In genomic region chr6:40414617-40415016, GRCh38 we compare ENCODE assay signal across 1 cellular context.
TF ChIP-seq lines count a peak whose summit lies in the region.

No MANE protein-coding gene starts in this region.

TF ChIP-seq in H1, 55 proteins besides CTCF, POLR2A, EP300 and RAD21 (continued from another document):
- TF ChIP-seq SRF (IDR thresholded peaks at IDR 0.05; ENCODE audit: low read depth, low read length), result no peak
- no peak for TF ChIP-seq CBX5 (IDR thresholded peaks at IDR 0.05; ENCODE audit: low read depth, low read length)
- TF ChIP-seq PHF8 (conservative IDR thresholded peaks at IDR 0.05; ENCODE audit: low read depth, low read length), result no peak
- TF ChIP-seq RXRA (IDR thresholded peaks at IDR 0.05; ENCODE audit: insufficient read depth, low read depth, low read length), result no peak
- no peak for TF ChIP-seq RFX5 (IDR thresholded peaks at IDR 0.05; ENCODE audit: borderline replicate concordance, low read depth, low read length)
- TF ChIP-seq HDAC2 (IDR thresholded peaks at IDR 0.05; ENCODE audit: borderline replicate concordance in 1 of 2, low read depth in 2 of 2, low read length in 2 of 2), result no peak
- no peak for TF ChIP-seq JUN (IDR thresholded peaks at IDR 0.05; ENCODE audit: low read depth, low read length)
